ENCODE assay signal across 8 cellular contexts in genomic region chr1:240691521-240692338, GRCh38.
A peak's percentile ranks its signal among the peaks of the same experiment; 100 is the strongest.
DNase-seq lines count a peak whose midpoint lies in the region; ATAC-seq and TF ChIP-seq lines count a peak whose summit lies in the region.

No MANE protein-coding gene starts in this region.

- H3K36me3 Mint-ChIP-seq in activated T-helper 1 cell treated with anti-CD3 and anti-CD28 coated beads, Interleukin-12 subunit alpha, Interleukin-12 subunit beta, Interleukin-2, Interleukin-4 antibody, amounts not matched to agents 30 ng/mL and 10 ng/mL and 1 ng/mL, durations not matched to agents 14 hours and 24 hours and 36 hours (ENCODE audit: low read depth): no peaks in the 10 kb centered on the region

- peak in 1 of 2 donors; percentile 4 for DNase-seq in heart right ventricle
- no peak for DNase-seq in left ventricle myocardium superior
- peak; percentile 13 for DNase-seq in NCI-H748 treated with DMSO at 0.1 percent for 48 hours (lab: John Stamatoyannopoulos, UW)
- DNase-seq in dedifferentiated amniotic fluid mesenchymal stem cell (ENCODE audit: extremely low spot score): peak; percentile 64
- DNase-seq in myocyte (ENCODE audit: low read depth): peak; percentile 70
- no peak for DNase-seq in activated T-helper 1 cell treated with anti-CD3 and anti-CD28 coated beads, Interleukin-12 subunit alpha, Interleukin-12 subunit beta, Interleukin-2, Interleukin-4 antibody, amounts not matched to agents 30 ng/mL and 10 ng/mL and 1 ng/mL, durations not matched to agents 14 hours and 24 hours and 36 hours (ENCODE audit: low spot score)
- no peak for DNase-seq in SW 1271 (lab: John Stamatoyannopoulos, UW)

- no peaks in the 10 kb centered on the region for H3K4me1 ChIP-seq in heart right ventricle

- H3K27me3 ChIP-seq in heart right ventricle: peaks cover 0 to 10% (median 0%) of the 10 kb centered on the region in 7 donors

- H3K27ac ChIP-seq in heart right ventricle: no peak overlapping the region

- no peaks in the 10 kb centered on the region for H3K9me3 ChIP-seq in heart right ventricle

- no peaks in the 10 kb centered on the region for H3K27me3 Mint-ChIP-seq in activated T-helper 1 cell treated with anti-CD3 and anti-CD28 coated beads, Interleukin-12 subunit alpha, Interleukin-12 subunit beta, Interleukin-2, Interleukin-4 antibody, amounts not matched to agents 30 ng/mL and 10 ng/mL and 1 ng/mL, durations not matched to agents 14 hours and 24 hours and 36 hours (ENCODE audit: insufficient read depth)

- H3K4me1 Mint-ChIP-seq in activated T-helper 1 cell treated with anti-CD3 and anti-CD28 coated beads, Interleukin-12 subunit alpha, Interleukin-12 subunit beta, Interleukin-2, Interleukin-4 antibody, amounts not matched to agents 30 ng/mL and 10 ng/mL and 1 ng/mL, durations not matched to agents 14 hours and 24 hours and 36 hours (ENCODE audit: low read depth): peaks cover 12% of the 10 kb centered on the region

- H3K27ac Mint-ChIP-seq in activated T-helper 1 cell treated with anti-CD3 and anti-CD28 coated beads, Interleukin-12 subunit alpha, Interleukin-12 subunit beta, Interleukin-2, Interleukin-4 antibody, amounts not matched to agents 30 ng/mL and 10 ng/mL and 1 ng/mL, durations not matched to agents 14 hours and 24 hours and 36 hours: no peak overlapping the region

- H3K9me3 Mint-ChIP-seq in activated T-helper 1 cell treated with anti-CD3 and anti-CD28 coated beads, Interleukin-12 subunit alpha, Interleukin-12 subunit beta, Interleukin-2, Interleukin-4 antibody, amounts not matched to agents 30 ng/mL and 10 ng/mL and 1 ng/mL, durations not matched to agents 14 hours and 24 hours and 36 hours: no peaks in the 10 kb centered on the region

- 66 to 72% methylated on average over 11 of the region's 11 CpGs for WGBS in heart right ventricle, 2 donors

- no peaks in the 10 kb centered on the region for H3K36me3 ChIP-seq in heart right ventricle

- intact Hi-C loops in heart right ventricle (cut with DNase I): loop anchor here in 6 of 10 donors (5.0 to 10.0 kb wide), 3 partner anchors 497 to 667 kb away; no protein-coding TSS in a partner anchor
- intact Hi-C loops in left ventricle myocardium superior (cut with micrococcal nuclease): no loop called here
- intact Hi-C loops in activated T-helper 1 cell treated with anti-CD3 and anti-CD28 coated beads, Interleukin-12 subunit alpha, Interleukin-12 subunit beta, Interleukin-2, Interleukin-4 antibody, amounts not matched to agents 30 ng/mL and 10 ng/mL and 1 ng/mL, durations not matched to agents 14 hours and 24 hours and 36 hours (cut with micrococcal nuclease): loop anchor here (1.0 to 10.0 kb wide), 3 partner anchors 79 to 497 kb away; partner anchors contain the start of gene GREM2

- no peak overlapping the region for H3K4me3 Mint-ChIP-seq in activated T-helper 1 cell treated with anti-CD3 and anti-CD28 coated beads, Interleukin-12 subunit alpha, Interleukin-12 subunit beta, Interleukin-2, Interleukin-4 antibody, amounts not matched to agents 30 ng/mL and 10 ng/mL and 1 ng/mL, durations not matched to agents 14 hours and 24 hours and 36 hours

- TF ChIP-seq CTCF in heart right ventricle (IDR thresholded peaks at IDR 0.05): peak in 7 of 9 donors; percentile 35 to 59 (median 42)

- ATAC-seq in heart right ventricle: peak in 1 of 8 donors; percentile 58
- ATAC-seq in left ventricle myocardium superior: no peak
- ATAC-seq in HG03139 (IDR thresholded peaks at IDR 0.05; ENCODE audit: unreplicated experiment): no peak

- no peak overlapping the region for H3K4me3 ChIP-seq in heart right ventricle

Comparison
In these comparisons a context has a peak if more than half of its experiments do, and no peak if none do; other contexts are left out.
1. DNase-seq: peak in NCI-H748 treated with DMSO at 0.1 percent for 48 hours (single experiment), dedifferentiated amniotic fluid mesenchymal stem cell (single experiment) and myocyte (single experiment); none in left ventricle myocardium superior (single experiment), activated T-helper 1 cell treated with anti-CD3 and anti-CD28 coated beads, Interleukin-12 subunit alpha, Interleukin-12 subunit beta, Interleukin-2, Interleukin-4 antibody, amounts not matched to agents 30 ng/mL and 10 ng/mL and 1 ng/mL, durations not matched to agents 14 hours and 24 hours and 36 hours (single experiment) and SW 1271 (0 of 2).